In the genomic region with DNA sequence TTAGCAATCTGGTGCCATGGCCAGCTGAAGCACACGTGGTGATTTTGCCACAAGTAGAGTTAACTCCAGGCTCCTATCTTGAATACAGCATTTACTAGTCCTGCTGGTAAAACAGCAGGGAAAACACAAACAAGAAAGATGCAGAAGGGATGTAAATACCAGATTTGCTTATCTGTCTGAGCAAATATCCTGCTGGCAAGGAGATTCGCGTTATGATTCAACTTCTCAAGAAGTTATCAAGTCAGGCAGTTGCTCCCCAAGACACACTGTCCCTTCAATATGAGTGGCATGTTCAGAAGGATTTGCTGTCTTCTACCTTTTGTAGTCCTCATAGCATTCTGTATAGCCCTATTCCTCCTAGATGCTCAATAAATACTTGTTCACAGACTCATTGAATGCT, we compare ENCODE assay signal across 17 cellular contexts.
A peak's percentile ranks its signal among the peaks of the same experiment; 100 is the strongest.
DNase-seq lines count a peak whose midpoint lies in the region; ATAC-seq and TF ChIP-seq lines count a peak whose summit lies in the region.
"Had no signal": no experiment of that assay in that cellular context is flagged by ENCODE, and none has a peak within 500 bp of the region (broad histone marks: within the 10 kb centered on the region; RNA-seq: fewer than 3 reads in every experiment).

No MANE protein-coding gene starts in this region.

- H3K4me3 Mint-ChIP-seq in GM23338, result no peak overlapping the region
- H3K4me3 Mint-ChIP-seq in T-helper 17 cell, result no peak overlapping the region
- H3K4me3 Mint-ChIP-seq: CD4-positive, CD25-positive, alpha-beta regulatory T cell; HFFc6 had no signal

- H3K4me1 Mint-ChIP-seq in GM23338 (no peaks in the 10 kb centered on the region), T-helper 17 cell (peaks cover 8% of the 10 kb centered on the region)
- H3K4me1 Mint-ChIP-seq: CD4-positive, CD25-positive, alpha-beta regulatory T cell had no signal

- H4K20me1 ChIP-seq in mammary epithelial cell (ENCODE audit: insufficient read depth, low read length) (no peaks in the 10 kb centered on the region), GM23338 (replicated peaks; ENCODE audit: insufficient read depth) (no peaks in the 10 kb centered on the region), smooth muscle cell (ENCODE audit: low read depth) (no peaks in the 10 kb centered on the region)
- H4K20me1 ChIP-seq: BLaER1 had no signal

- DNase-seq in mammary epithelial cell (no peak), breast epithelium (ENCODE audit: low spot score in 2 of 2) (no peak), GM23338 (ENCODE audit: low spot score) (no peak), smooth muscle cell (lab: John Stamatoyannopoulos, UW; ENCODE audit: unreplicated experiment) (no peak), T-helper 17 cell (no peak), NCI-H1417 (lab: John Stamatoyannopoulos, UW) (no peak), stomach (no peak)
- DNase-seq: AML-193; CD4-positive, CD25-positive, alpha-beta regulatory T cell; DMS53; GF-D8; HFFc6; IMR-90; KG1 had no signal

- dilution Hi-C loops in mammary epithelial cell (cut with HindIII; ENCODE audit: low sequenced_read_pairs), result no loop called here

- H3K36me3 Mint-ChIP-seq in GM23338 (ENCODE audit: low read depth), result no peaks in the 10 kb centered on the region
- H3K36me3 Mint-ChIP-seq in T-helper 17 cell (ENCODE audit: low read depth), result peaks cover 2% of the 10 kb centered on the region
- H3K36me3 Mint-ChIP-seq: CD4-positive, CD25-positive, alpha-beta regulatory T cell had no signal

- H3K9me3 Mint-ChIP-seq in GM23338, result no peaks in the 10 kb centered on the region; the same call in 2 of the 3 replicates

- no peak for ATAC-seq in GM23338
- ATAC-seq in T-helper 17 cell, result no peak

- no peak overlapping the region for H2AFZ ChIP-seq in mammary epithelial cell (ENCODE audit: low read depth, low read length)
- H2AFZ ChIP-seq in GM23338, result 0 out of 2 replicates have a peak overlapping the region, but pooled peaks have one; percentile 28
- peak overlapping the region; percentile 6 for H2AFZ ChIP-seq in smooth muscle cell (ENCODE audit: low read depth)

- H3K9ac ChIP-seq in mammary epithelial cell (ENCODE audit: insufficient read depth, low read length) (no peak overlapping the region), smooth muscle cell (ENCODE audit: low read depth) (no peak overlapping the region)
- H3K9ac ChIP-seq: BLaER1 had no signal

- H3K36me3 ChIP-seq in mammary epithelial cell (ENCODE audit: insufficient read depth, low read length) (no peaks in the 10 kb centered on the region), breast epithelium (no peaks in the 10 kb centered on the region), GM23338 (ENCODE audit: insufficient read depth) (no peaks in the 10 kb centered on the region), smooth muscle cell (ENCODE audit: low read depth) (no peaks in the 10 kb centered on the region), stomach (no peaks in the 10 kb centered on the region)
- H3K36me3 ChIP-seq: BLaER1, HAP-1 had no signal

- WGBS in mammary epithelial cell (ENCODE audit: low coverage, missing lambda C conversion rate), result 86% methylated on average over 3 of the region's 3 CpGs
- 43% methylated on average over 3 of the region's 3 CpGs for WGBS in smooth muscle cell (ENCODE audit: low lambda C conversion rate)
- WGBS in stomach, 5 donors, result 15 to 41% (median 27%) methylated on average over 3 of the region's 3 CpGs

- in situ Hi-C loops in mammary epithelial cell (cut with MboI; ENCODE audit: low sequenced_read_pairs in 2 of 2), result no loop called here

- H3K4me3 ChIP-seq in mammary epithelial cell (replicated peaks in 1 of 3; ENCODE audit: insufficient read depth in 1 of 3, low read depth in 2 of 3, low read length in 3 of 3) (no peak overlapping the region), breast epithelium (no peak overlapping the region), GM23338 (no peak overlapping the region), smooth muscle cell (no peak overlapping the region), stomach (no peak overlapping the region)
- H3K4me3 ChIP-seq: BLaER1, HAP-1 had no signal

- no peak overlapping the region for H3K4me2 ChIP-seq in mammary epithelial cell (ENCODE audit: insufficient read depth, low read depth, low read length)
- no peak overlapping the region for H3K4me2 ChIP-seq in GM23338
- H3K4me2 ChIP-seq in smooth muscle cell, result peak overlapping the region; percentile 5
- H3K4me2 ChIP-seq: BLaER1 had no signal

- no peak overlapping the region for H3K27ac Mint-ChIP-seq in GM23338
- H3K27ac Mint-ChIP-seq in T-helper 17 cell, result no peak overlapping the region
- H3K27ac Mint-ChIP-seq: CD4-positive, CD25-positive, alpha-beta regulatory T cell; HFFc6 had no signal

- peaks cover 2% of the 10 kb centered on the region for H3K27me3 Mint-ChIP-seq in GM23338 (ENCODE audit: insufficient read depth, low read depth, poor library complexity)
- H3K27me3 Mint-ChIP-seq in T-helper 17 cell, result peaks cover 7% of the 10 kb centered on the region
- H3K27me3 Mint-ChIP-seq: CD4-positive, CD25-positive, alpha-beta regulatory T cell had no signal

- no peaks in the 10 kb centered on the region for H3K9me3 ChIP-seq in mammary epithelial cell (replicated peaks; ENCODE audit: insufficient read depth, low read length)
- no peaks in the 10 kb centered on the region for H3K9me3 ChIP-seq in breast epithelium
- no peaks in the 10 kb centered on the region for H3K9me3 ChIP-seq in smooth muscle cell (replicated peaks; ENCODE audit: low read depth)
- H3K9me3 ChIP-seq in T-helper 17 cell (ENCODE audit: control insufficient read depth, low read length, poor library complexity, severe bottlenecking), result no peaks in the 10 kb centered on the region
- H3K9me3 ChIP-seq in stomach, result no peaks in the 10 kb centered on the region
- H3K9me3 ChIP-seq: BLaER1, HAP-1 had no signal

- H3K27ac ChIP-seq in mammary epithelial cell (ENCODE audit: insufficient read depth, low read depth, low read length) (no peak overlapping the region), breast epithelium (no peak overlapping the region), GM23338 (ENCODE audit: low read depth) (no peak overlapping the region), VCaP (peak overlapping the region; percentile 20; the same call in 1 of the 2 replicates), smooth muscle cell (ENCODE audit: low read depth) (no peak overlapping the region), stomach (no peak overlapping the region)
- H3K27ac ChIP-seq: BLaER1 had no signal

- peaks cover 13% of the 10 kb centered on the region; the same call in 1 of the 2 replicates for H3K9me2 ChIP-seq in GM23338 (ENCODE audit: insufficient read depth)

- TF ChIP-seq POLR2A in breast epithelium (IDR thresholded peaks at IDR 0.05) (no peak), stomach (IDR thresholded peaks at IDR 0.05) (no peak)

- TF ChIP-seq CTCF in mammary epithelial cell (conservative IDR thresholded peaks at IDR 0.05 in 1 of 2, IDR thresholded peaks at IDR 0.05 in 1 of 2; ENCODE audit: extremely low read depth in 1 of 2, insufficient read depth in 1 of 2, low read depth in 1 of 2, low read length in 2 of 2) (no peak), breast epithelium (IDR thresholded peaks at IDR 0.05) (no peak), GM23338 (conservative IDR thresholded peaks at IDR 0.05; ENCODE audit: low read depth in 2 of 2) (no peak), VCaP (conservative IDR thresholded peaks at IDR 0.05) (no peak), smooth muscle cell (IDR thresholded peaks at IDR 0.05; ENCODE audit: borderline replicate concordance, insufficient read depth, poor library complexity, severe bottlenecking) (no peak), stomach (IDR thresholded peaks at IDR 0.05) (no peak)

- H3K27me3 ChIP-seq in mammary epithelial cell (ENCODE audit: insufficient read depth, low read length) (no peaks in the 10 kb centered on the region), breast epithelium (no peaks in the 10 kb centered on the region), GM23338 (ENCODE audit: insufficient read depth) (no peaks in the 10 kb centered on the region), smooth muscle cell (ENCODE audit: low read depth) (no peaks in the 10 kb centered on the region), stomach (no peaks in the 10 kb centered on the region)
- H3K27me3 ChIP-seq: BLaER1 had no signal

- H3K79me2 ChIP-seq in mammary epithelial cell (ENCODE audit: insufficient read depth, low read length), result no peaks in the 10 kb centered on the region
- H3K79me2 ChIP-seq in GM23338 (replicated peaks; ENCODE audit: insufficient read depth), result no peaks in the 10 kb centered on the region
- H3K79me2 ChIP-seq in smooth muscle cell (ENCODE audit: low read depth), result no peaks in the 10 kb centered on the region

- intact Hi-C loops in mammary epithelial cell (cut with micrococcal nuclease) (no loop called here), breast epithelium (cut with DNase I; ENCODE audit: low total_unique reads) (no loop called here), stomach (cut with DNase I; ENCODE audit: low total_unique reads) (no loop called here)

- BruUV-seq in mammary epithelial cell (replicated peaks; lab: Mats Ljungman, UMichigan), result TSS peak; percentile 48

- CTCF ChIA-PET in mammary epithelial cell (lab: Charles Lee; ENCODE audit: low non-redundant PET), result no interaction called here

- H3K4me1 ChIP-seq in mammary epithelial cell (ENCODE audit: insufficient read depth, low read length), result no peaks in the 10 kb centered on the region
- H3K4me1 ChIP-seq in breast epithelium, result no peaks in the 10 kb centered on the region
- H3K4me1 ChIP-seq in GM23338 (ENCODE audit: insufficient read depth), result no peaks in the 10 kb centered on the region
- H3K4me1 ChIP-seq in smooth muscle cell (ENCODE audit: low read depth), result no peaks in the 10 kb centered on the region
- peaks cover 0 to 6% (median 0%) of the 10 kb centered on the region in 4 donors for H3K4me1 ChIP-seq in stomach
- H3K4me1 ChIP-seq: BLaER1 had no signal

- H3F3A ChIP-seq in GM23338 (replicated peaks; ENCODE audit: low read depth) (no peaks in the 10 kb centered on the region), smooth muscle cell (ENCODE audit: low read depth) (no peaks in the 10 kb centered on the region)

- TF ChIP-seq EP300 in stomach (IDR thresholded peaks at IDR 0.05), result no peak

TF ChIP-seq in GM23338, 12 proteins besides CTCF, POLR2A, EP300 and RAD21 (continues in another document):
- TF ChIP-seq ZNF331 (CRISPR knock-in tag; IDR thresholded peaks at IDR 0.05; ENCODE audit: low read depth), result no peak
- TF ChIP-seq EZH2 (IDR thresholded peaks at IDR 0.05; ENCODE audit: low read depth, unreplicated experiment), result no peak
